In genomic region chr1:228837817-228838716, GRCh38 we compare ENCODE assay signal across 8 cellular contexts.
DNase-seq lines count a peak whose midpoint lies in the region; TF ChIP-seq lines count a peak whose summit lies in the region.

No MANE protein-coding gene starts in this region.

- peaks cover 15% of the 10 kb centered on the region for H3K9me3 Mint-ChIP-seq in nephron progenitor cell
- peaks cover 4% of the 10 kb centered on the region for H3K9me3 Mint-ChIP-seq in activated T-helper 2 cell treated with anti-CD3 and anti-CD28 coated beads, Interferon-gamma antibody, Interleukin-2, Interleukin-4, amounts not matched to agents 10 μg/mL and 5 μg/mL and 100 μg/mL, durations not matched to agents 14 hours and 24 hours and 36 hours

- H3K36me3 Mint-ChIP-seq in nephron progenitor cell (ENCODE audit: low read depth) = peaks cover 5% of the 10 kb centered on the region
- H3K36me3 Mint-ChIP-seq in activated T-helper 2 cell treated with anti-CD3 and anti-CD28 coated beads, Interferon-gamma antibody, Interleukin-2, Interleukin-4, amounts not matched to agents 10 μg/mL and 5 μg/mL and 100 μg/mL, durations not matched to agents 14 hours and 24 hours and 36 hours (ENCODE audit: low read depth) = no peaks in the 10 kb centered on the region

- peak overlapping the region; percentile 97 for H3K27ac Mint-ChIP-seq in nephron progenitor cell
- no peak overlapping the region for H3K27ac Mint-ChIP-seq in activated T-helper 2 cell treated with anti-CD3 and anti-CD28 coated beads, Interferon-gamma antibody, Interleukin-2, Interleukin-4, amounts not matched to agents 10 μg/mL and 5 μg/mL and 100 μg/mL, durations not matched to agents 14 hours and 24 hours and 36 hours

- no peak overlapping the region for H3K4me3 Mint-ChIP-seq in nephron progenitor cell
- no peak overlapping the region for H3K4me3 Mint-ChIP-seq in activated T-helper 2 cell treated with anti-CD3 and anti-CD28 coated beads, Interferon-gamma antibody, Interleukin-2, Interleukin-4, amounts not matched to agents 10 μg/mL and 5 μg/mL and 100 μg/mL, durations not matched to agents 14 hours and 24 hours and 36 hours (ENCODE audit: low read depth)

- DNase-seq in NCI-H146 (lab: John Stamatoyannopoulos, UW) = peak; percentile 30
- no peak for DNase-seq in NCI-H146 treated with DMSO at 0.1 percent for 48 hours (lab: John Stamatoyannopoulos, UW; ENCODE audit: unreplicated experiment)
- peak; percentile 81 for DNase-seq in MV-4-11 (lab: John Stamatoyannopoulos, UW)
- DNase-seq in ecto neural progenitor cell (ENCODE audit: low spot score) = peak; percentile 47
- DNase-seq in nephron progenitor cell = no peak
- DNase-seq in NCI-H82 treated with DMSO at 0.1 percent for 48 hours (lab: John Stamatoyannopoulos, UW; ENCODE audit: unreplicated experiment) = no peak
- no peak for DNase-seq in NCI-H446 treated with DMSO at 0.1 percent for 48 hours (lab: John Stamatoyannopoulos, UW)
- no peak for DNase-seq in activated T-helper 2 cell treated with anti-CD3 and anti-CD28 coated beads, Interferon-gamma antibody, Interleukin-2, Interleukin-4, amounts not matched to agents 10 μg/mL and 5 μg/mL and 100 μg/mL, durations not matched to agents 14 hours and 24 hours and 36 hours (ENCODE audit: low spot score)

- H3K4me1 Mint-ChIP-seq in nephron progenitor cell = peaks cover 64% of the 10 kb centered on the region
- peaks cover 2% of the 10 kb centered on the region for H3K4me1 Mint-ChIP-seq in activated T-helper 2 cell treated with anti-CD3 and anti-CD28 coated beads, Interferon-gamma antibody, Interleukin-2, Interleukin-4, amounts not matched to agents 10 μg/mL and 5 μg/mL and 100 μg/mL, durations not matched to agents 14 hours and 24 hours and 36 hours (ENCODE audit: low read depth)

- intact Hi-C loops in activated T-helper 2 cell treated with anti-CD3 and anti-CD28 coated beads, Interferon-gamma antibody, Interleukin-2, Interleukin-4, amounts not matched to agents 10 μg/mL and 5 μg/mL and 100 μg/mL, durations not matched to agents 14 hours and 24 hours and 36 hours (cut with micrococcal nuclease) = no loop called here

- no peak for TF ChIP-seq CTCF in nephron progenitor cell (IDR thresholded peaks at IDR 0.05)

- H3K27me3 Mint-ChIP-seq in nephron progenitor cell (ENCODE audit: low read depth, poor library complexity) = peaks cover 6% of the 10 kb centered on the region
- H3K27me3 Mint-ChIP-seq in activated T-helper 2 cell treated with anti-CD3 and anti-CD28 coated beads, Interferon-gamma antibody, Interleukin-2, Interleukin-4, amounts not matched to agents 10 μg/mL and 5 μg/mL and 100 μg/mL, durations not matched to agents 14 hours and 24 hours and 36 hours (ENCODE audit: low read depth) = peaks cover 25% of the 10 kb centered on the region

Comparison
In these comparisons a context has a peak if more than half of its experiments do, and no peak if none do; other contexts are left out.
1. DNase-seq: peak in NCI-H146 (single experiment), MV-4-11 (single experiment) and ecto neural progenitor cell (single experiment); none in NCI-H146 treated with DMSO at 0.1 percent for 48 hours (single experiment), nephron progenitor cell (single experiment), NCI-H82 treated with DMSO at 0.1 percent for 48 hours (single experiment), NCI-H446 treated with DMSO at 0.1 percent for 48 hours (single experiment) and activated T-helper 2 cell treated with anti-CD3 and anti-CD28 coated beads, Interferon-gamma antibody, Interleukin-2, Interleukin-4, amounts not matched to agents 10 μg/mL and 5 μg/mL and 100 μg/mL, durations not matched to agents 14 hours and 24 hours and 36 hours (single experiment).